In genomic region chr12:131025234-131025633, GRCh38 we compare ENCODE assay signal across 34 cellular contexts.
"Had no signal": no experiment of that assay in that cellular context is flagged by ENCODE, and none has a peak within 500 bp of the region (broad histone marks: within the 10 kb centered on the region; RNA-seq: fewer than 3 reads in every experiment).

No MANE protein-coding gene starts in this region.

- H3K27ac Mint-ChIP-seq: activated CD4-positive, alpha-beta T cell treated with anti-CD3 and anti-CD28 coated beads, Interleukin-2, amount 10 ng/mL, durations not matched to agents 24 days and 14 days; activated CD8-positive, alpha-beta T cell treated with anti-CD3 and anti-CD28 coated beads for 36 hours; activated naive CD8-positive, alpha-beta T cell treated with anti-CD3 and anti-CD28 coated beads for 36 hours; activated T-cell treated with anti-CD3 and anti-CD28 coated beads, Interleukin-2, amount 50 U/mL, for 72 hours; activated T-helper 17 cell treated with anti-CD3 and anti-CD28 coated beads, Interleukin-2, amount 50 U/mL, for 72 hours had no signal

- H3K9me3 ChIP-seq: Peyer's patch had no signal

- H3K4me3 Mint-ChIP-seq: activated CD4-positive, alpha-beta T cell treated with anti-CD3 and anti-CD28 coated beads, Interleukin-2, amount 10 ng/mL, durations not matched to agents 24 days and 14 days; activated CD8-positive, alpha-beta T cell treated with anti-CD3 and anti-CD28 coated beads for 36 hours; activated naive CD8-positive, alpha-beta T cell treated with anti-CD3 and anti-CD28 coated beads for 36 hours; activated T-cell treated with anti-CD3 and anti-CD28 coated beads, Interleukin-2, amount 50 U/mL, for 72 hours; activated T-helper 17 cell treated with anti-CD3 and anti-CD28 coated beads, Interleukin-2, amount 50 U/mL, for 72 hours had no signal

- H3K4me1 ChIP-seq: Peyer's patch had no signal

- DNase-seq: activated CD4-positive, alpha-beta T cell treated with anti-CD3 and anti-CD28 coated beads for 1 hour; activated CD4-positive, alpha-beta T cell treated with anti-CD3 and anti-CD28 coated beads, Interleukin-2, amount 10 ng/mL, durations not matched to agents 24 days and 14 days; activated CD4-positive, alpha-beta T cell treated with anti-CD3 and anti-CD28 coated beads, Interleukin-2, amount 50 U/mL, for 4 hours; activated CD4-positive, CD25-positive, alpha-beta regulatory T cell; activated CD8-positive, alpha-beta T cell treated with anti-CD3 and anti-CD28 coated beads for 36 hours; activated effector memory CD4-positive, alpha-beta T cell treated with anti-CD3 and anti-CD28 coated beads, Interleukin-2, amount 50 U/mL, for 16 hours; activated naive CD4-positive, alpha-beta T cell; activated naive CD4-positive, alpha-beta T cell treated with anti-CD3 and anti-CD28 coated beads, Interleukin-2, amount 50 U/mL, for 16 hours; activated naive CD8-positive, alpha-beta T cell treated with anti-CD3 and anti-CD28 coated beads for 36 hours; activated T-cell treated with anti-CD3 and anti-CD28 coated beads, Interleukin-2, amount 50 U/mL, for 1 hour; activated T-cell treated with anti-CD3 and anti-CD28 coated beads, Interleukin-2, amount 50 U/mL, for 72 hours; amniotic stem cell; aorta; Karpas-422; KBM-7; NCI-H1105 treated with DMSO at 0.1 percent for 48 hours; NCI-H1436; NCI-H1694; NCI-H1930; NCI-H2081 treated with DMSO at 0.1 percent for 48 hours; NCI-H226; NCI-H526; NCI-H748 treated with DMSO at 0.1 percent for 48 hours; NK-92 treated with Interleukin-12 subunit alpha and Interleukin-12 subunit beta, amount 100 ng/mL, for 24 hours; PC-3; Peyer's patch; RPMI8226; SW 1271; T-helper 1 cell; T-helper 2 cell; T-helper 9 cell; WERI-Rb-1 had no signal

- ATAC-seq: activated CD8-positive, alpha-beta T cell treated with anti-CD3 and anti-CD28 coated beads for 36 hours; activated T-cell treated with anti-CD3 and anti-CD28 coated beads, Interleukin-2, amount 50 U/mL, for 72 hours; activated T-helper 17 cell treated with anti-CD3 and anti-CD28 coated beads, Interleukin-2, amount 50 U/mL, for 72 hours; PC-3 had no signal

- H3K27me3 ChIP-seq: cardiac muscle cell, Peyer's patch had no signal

- H3K27me3 Mint-ChIP-seq: activated CD4-positive, alpha-beta T cell treated with anti-CD3 and anti-CD28 coated beads, Interleukin-2, amount 10 ng/mL, durations not matched to agents 24 days and 14 days; activated naive CD8-positive, alpha-beta T cell treated with anti-CD3 and anti-CD28 coated beads for 36 hours; activated T-helper 17 cell treated with anti-CD3 and anti-CD28 coated beads, Interleukin-2, amount 50 U/mL, for 72 hours had no signal

- H3K4me3 ChIP-seq: cardiac muscle cell, Peyer's patch had no signal

- H3K36me3 ChIP-seq: Peyer's patch, WERI-Rb-1 had no signal

- H3K27ac ChIP-seq: cardiac muscle cell, Peyer's patch, WERI-Rb-1 had no signal

- H3K36me3 Mint-ChIP-seq: activated naive CD8-positive, alpha-beta T cell treated with anti-CD3 and anti-CD28 coated beads for 36 hours had no signal

- H3K4me1 Mint-ChIP-seq: activated CD4-positive, alpha-beta T cell treated with anti-CD3 and anti-CD28 coated beads, Interleukin-2, amount 10 ng/mL, durations not matched to agents 24 days and 14 days; activated naive CD8-positive, alpha-beta T cell treated with anti-CD3 and anti-CD28 coated beads for 36 hours; activated T-helper 17 cell treated with anti-CD3 and anti-CD28 coated beads, Interleukin-2, amount 50 U/mL, for 72 hours had no signal

- H3K9me3 Mint-ChIP-seq: activated CD4-positive, alpha-beta T cell treated with anti-CD3 and anti-CD28 coated beads, Interleukin-2, amount 10 ng/mL, durations not matched to agents 24 days and 14 days; activated CD8-positive, alpha-beta T cell treated with anti-CD3 and anti-CD28 coated beads for 36 hours; activated naive CD8-positive, alpha-beta T cell treated with anti-CD3 and anti-CD28 coated beads for 36 hours; activated T-cell treated with anti-CD3 and anti-CD28 coated beads, Interleukin-2, amount 50 U/mL, for 72 hours; activated T-helper 17 cell treated with anti-CD3 and anti-CD28 coated beads, Interleukin-2, amount 50 U/mL, for 72 hours had no signal
